In genomic region chr6:41182069-41183034, GRCh38 we compare ENCODE assay signal across 8 cellular contexts. TPM values are rescaled to one million over a fixed set of nuclear protein-coding genes. Genes with fewer than 3 reads are reported as not detected.
A peak's percentile ranks its signal among the peaks of the same experiment; 100 is the strongest.
DNase-seq lines count a peak whose midpoint lies in the region; ATAC-seq, FAIRE-seq and TF ChIP-seq lines count a peak whose summit lies in the region.

No MANE protein-coding gene starts in this region.

- no peaks in the 10 kb centered on the region for H3K9me3 ChIP-seq in heart right ventricle
- H3K9me3 ChIP-seq in small intestine (ENCODE audit: control insufficient read depth, low read depth): no peaks in the 10 kb centered on the region

- peak overlapping the region; percentile 1 to 67 for H3K27ac Mint-ChIP-seq in activated naive CD4-positive, alpha-beta T cell treated with anti-CD3 and anti-CD28 coated beads, Interleukin-2, amount 50 U/mL, for 72 hours

- CTCF ChIA-PET in GM10248 (lab: Yijun Ruan, JAX): interaction anchor here (0.7 to 3.5 kb wide), 23 partner anchors 8 to 279 kb away, joined by 3 to 25 read pairs (median 4); partner anchors contain the start of genes NFYA, OARD1, TREML2 and TREML4

- H3K27me3 ChIP-seq in heart right ventricle (peaks cover 0 to 20% (median 1%) of the 10 kb centered on the region in 7 donors), small intestine (ENCODE audit: control insufficient read depth in 2 of 2, insufficient read depth in 2 of 2, low read length in 2 of 2) (no peaks in the 10 kb centered on the region)

- peak; percentile 68 for TF ChIP-seq CTCF in 22Rv1 (IDR thresholded peaks at IDR 0.05)
- TF ChIP-seq CTCF in GM10248 (IDR thresholded peaks at IDR 0.05; ENCODE audit: control extremely low read depth, extremely low read depth, low read depth, missing control alignments): peak; percentile 45
- peak in 7 of 9 donors; percentile 20 to 59 (median 41) for TF ChIP-seq CTCF in heart right ventricle (IDR thresholded peaks at IDR 0.05)

- POLR2A ChIA-PET in GM10248 (lab: Yijun Ruan, JAX): no interaction called here

- H3K36me3 Mint-ChIP-seq in activated naive CD4-positive, alpha-beta T cell treated with anti-CD3 and anti-CD28 coated beads, Interleukin-2, amount 50 U/mL, for 72 hours: no peaks in the 10 kb centered on the region

- no peaks in the 10 kb centered on the region for H3K9me3 Mint-ChIP-seq in activated naive CD4-positive, alpha-beta T cell treated with anti-CD3 and anti-CD28 coated beads, Interleukin-2, amount 50 U/mL, for 72 hours

- WGBS in heart right ventricle, 2 donors: 79 to 81% methylated on average over 4 of the region's 4 CpGs
- 59 to 75% (median 74%) methylated on average over 4 of the region's 4 CpGs for WGBS in small intestine, 3 donors

- no peaks in the 10 kb centered on the region for H3K36me3 ChIP-seq in heart right ventricle
- no peaks in the 10 kb centered on the region for H3K36me3 ChIP-seq in small intestine (ENCODE audit: control insufficient read depth in 2 of 2, insufficient read depth in 2 of 2, low read length in 2 of 2)

- peaks cover 0 to 21% (median 0%) of the 10 kb centered on the region in 9 donors for H3K4me1 ChIP-seq in heart right ventricle
- no peaks in the 10 kb centered on the region for H3K4me1 ChIP-seq in small intestine (ENCODE audit: control insufficient read depth in 2 of 2, insufficient read depth in 1 of 2, low read depth in 1 of 2, low read length in 1 of 2)

- intact Hi-C loops in heart right ventricle (cut with DNase I): no loop called here

- peak; percentile 55 for DNase-seq in GM10248 (ENCODE audit: extremely low spot score)
- DNase-seq in OCI-M1 (lab: John Stamatoyannopoulos, UW): peak; percentile 86
- DNase-seq in activated naive CD4-positive, alpha-beta T cell treated with anti-CD3 and anti-CD28 coated beads, Interleukin-2, amount 50 U/mL, for 72 hours (ENCODE audit: low spot score in 2 of 2): peak in 1 of 2 donors; percentile 54
- no peak for DNase-seq in heart right ventricle
- peak; percentile 70 for DNase-seq in small intestine

- H3K27ac ChIP-seq in 22Rv1 (no peak overlapping the region), heart right ventricle (peak overlapping the region in 2 of 10 donors; percentile 69 to 90), small intestine (ENCODE audit: low read depth in 1 of 2, low read length in 1 of 2) (no peak overlapping the region)

- no peak overlapping the region for H3K4me3 ChIP-seq in heart right ventricle
- H3K4me3 ChIP-seq in small intestine (ENCODE audit: low read depth in 1 of 2, low read length in 2 of 2): no peak overlapping the region

- no peak for FAIRE-seq in small intestine (lab: Jason Lieb, UNC)

- peak; percentile 80 to 95 for ATAC-seq in activated naive CD4-positive, alpha-beta T cell treated with anti-CD3 and anti-CD28 coated beads, Interleukin-2, amount 50 U/mL, for 72 hours
- ATAC-seq in heart right ventricle: peak in 7 of 8 donors; percentile 45 to 72 (median 59)
- ATAC-seq in GM21737 (IDR thresholded peaks at IDR 0.05; ENCODE audit: unreplicated experiment): no peak

- TF ChIP-seq EP300 in Ishikawa (IDR thresholded peaks at IDR 0.05; ENCODE audit: borderline replicate concordance): no peak

- TF ChIP-seq RAD21 in Ishikawa (IDR thresholded peaks at IDR 0.05; ENCODE audit: low read depth): peak; percentile 76

TF ChIP-seq in Ishikawa, 13 proteins besides CTCF, POLR2A, EP300 and RAD21:
- TF ChIP-seq USF1 (IDR thresholded peaks at IDR 0.05) (peak; percentile 67), NFIC (IDR thresholded peaks at IDR 0.05) (no peak)

RNA-seq across cellular contexts. Expression of gene TREML2, which starts 18.6 kb away (rescaled TPM):
- total RNA-seq in activated naive CD4-positive, alpha-beta T cell treated with anti-CD3 and anti-CD28 coated beads, Interleukin-2, amount 50 U/mL, for 72 hours: 10 to 100 TPM in 1 of 2 donors, 1 to 10 TPM in 1; 2.0 to 11.0 TPM
- under 1 TPM in 4 of 10 donors, not detected in 6; 0.10 to 0.38 (median 0.16) TPM for total RNA-seq in heart right ventricle
- polyA plus RNA-seq in heart right ventricle: under 1 TPM in 1 of 2 donors, not detected in 1; 0.01 TPM
- under 1 TPM in 2 of 3 donors, not detected in 1; 0.10 to 0.27 TPM for polyA plus RNA-seq in small intestine

RNA-seq across cellular contexts. Expression of gene TREM2, which starts 19.4 kb away (rescaled TPM):
- not detected for total RNA-seq in activated naive CD4-positive, alpha-beta T cell treated with anti-CD3 and anti-CD28 coated beads, Interleukin-2, amount 50 U/mL, for 72 hours
- 1 to 10 TPM in 3 of 10 donors, under 1 TPM in 4, not detected in 3; 0.40 to 5.5 (median 1.00) TPM for total RNA-seq in heart right ventricle
- polyA plus RNA-seq in heart right ventricle: 1 to 10 TPM; 1.4 to 1.6 TPM
- polyA plus RNA-seq in small intestine: under 1 TPM in 2 of 3 donors, not detected in 1; 0.21 to 0.81 TPM

RNA-seq across cellular contexts. Expression of gene TREML1, which starts 28.2 kb away (rescaled TPM):
- total RNA-seq in activated naive CD4-positive, alpha-beta T cell treated with anti-CD3 and anti-CD28 coated beads, Interleukin-2, amount 50 U/mL, for 72 hours: not detected
- total RNA-seq in heart right ventricle: under 1 TPM in 2 of 10 donors, not detected in 8; 0.33 to 0.39 TPM
- under 1 TPM in 1 of 2 donors, not detected in 1; 0.17 TPM for polyA plus RNA-seq in heart right ventricle
- polyA plus RNA-seq in small intestine: under 1 TPM in 1 of 3 donors, not detected in 2; 0.07 TPM

RNA-seq across cellular contexts. Expression of gene TREML4, which starts 45.8 kb away (rescaled TPM):
- not detected for total RNA-seq in activated naive CD4-positive, alpha-beta T cell treated with anti-CD3 and anti-CD28 coated beads, Interleukin-2, amount 50 U/mL, for 72 hours
- not detected for total RNA-seq in heart right ventricle
- polyA plus RNA-seq in heart right ventricle: under 1 TPM in 1 of 2 donors, not detected in 1; 0.04 TPM
- not detected for polyA plus RNA-seq in small intestine

Comparison
In these comparisons a context has a peak if more than half of its experiments do, and no peak if none do; other contexts are left out.
1. DNase-seq: peak in GM10248 (single experiment), OCI-M1 (single experiment) and small intestine (single experiment); none in heart right ventricle (0 of 2).
2. Peak in every context shown above with its lines, with median percentiles within 50 percentile points of each other: CTCF ChIP-seq.